ENCODE assay signal across 9 cellular contexts in the genomic region with DNA sequence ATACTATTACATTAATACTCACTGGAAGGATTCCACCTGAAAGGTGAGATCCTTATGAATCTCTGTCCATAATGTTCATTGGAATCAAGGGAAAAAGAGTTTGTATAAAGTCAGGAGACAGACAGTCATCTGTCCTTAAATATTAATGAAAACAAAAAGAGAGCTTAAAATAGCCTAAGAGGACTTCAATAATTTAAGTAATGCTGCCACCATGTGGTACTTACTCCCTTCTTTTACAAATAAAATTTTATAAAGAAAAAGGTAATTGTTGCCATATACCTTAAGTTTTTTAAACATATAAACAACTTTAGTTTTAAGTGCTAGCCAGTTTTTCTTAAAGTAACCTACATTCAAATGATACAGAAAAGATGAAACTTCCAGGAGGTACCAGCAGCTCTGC. TPM values are rescaled to one million over a fixed set of nuclear protein-coding genes. Genes with fewer than 3 reads are reported as not detected.
DNase-seq lines count a peak whose midpoint lies in the region; ATAC-seq and TF ChIP-seq lines count a peak whose summit lies in the region.
"Had no signal": no experiment of that assay in that cellular context is flagged by ENCODE, and none has a peak within 500 bp of the region (broad histone marks: within the 10 kb centered on the region; RNA-seq: fewer than 3 reads in every experiment).

No MANE protein-coding gene starts in this region.

- H3K27me3 ChIP-seq in GM06990 (replicated peaks; ENCODE audit: control insufficient read depth, insufficient read depth, low read length), result no peaks in the 10 kb centered on the region

- H3K4me3 ChIP-seq in GM06990 (replicated peaks; ENCODE audit: low read depth, low read length) (no peak overlapping the region), SK-N-MC (no peak overlapping the region)

- H3K27ac ChIP-seq in SK-N-MC, result no peak overlapping the region

- no peak for ATAC-seq in left colon
- ATAC-seq in GM19035 (IDR thresholded peaks at IDR 0.05; ENCODE audit: unreplicated experiment), result no peak
- no peak for ATAC-seq in esophagus mucosa

- no peak overlapping the region for H3K9ac ChIP-seq in SK-N-MC (ENCODE audit: insufficient read length)

- intact Hi-C loops in left colon (cut with DNase I, micrococcal nuclease), result no loop called here

- no peaks in the 10 kb centered on the region for H3K9me3 ChIP-seq in SK-N-MC (ENCODE audit: low read depth, low read length)

- TF ChIP-seq CTCF in GM06990 (IDR thresholded peaks at IDR 0.05; ENCODE audit: insufficient read depth, low read length, poor library complexity, severe bottlenecking), result peak; percentile 23

- DNase-seq in AG08395 (ENCODE audit: low spot score) (peak; percentile 20), GM06990 (ENCODE audit: extremely low read depth, insufficient read length) (no peak), SK-N-MC (ENCODE audit: low read depth, low spot score) (peak; percentile 51), globus pallidus (ENCODE audit: low spot score) (peak; percentile 21), left colon (no peak)
- no peak for DNase-seq in stimulated activated CD4-positive, alpha-beta T cell treated with anti-CD3 and anti-CD28 coated beads, Interleukin-12 subunit alpha, Interleukin-12 subunit beta, amount 100 ng/mL, for 4 hours
- DNase-seq: stimulated activated CD8-positive, alpha-beta memory T cell treated with anti-CD3 and anti-CD28 coated beads, Interleukin-4, amount 100 ng/mL, for 48 hours had no signal

- H3K36me3 ChIP-seq in GM06990 (ENCODE audit: control insufficient read depth, insufficient read depth, low read length), result peaks cover 2% of the 10 kb centered on the region
- H3K36me3 ChIP-seq in SK-N-MC (ENCODE audit: insufficient read depth, low read length), result peaks cover 51% of the 10 kb centered on the region

RNA-seq across cellular contexts. Expression of gene BLOC1S5, which starts 5.1 kb away (rescaled TPM):
- 10 to 100 TPM; 10.1 to 11.0 TPM for total RNA-seq in left colon
- 6.5 TPM for total RNA-seq in esophagus mucosa

RNA-seq across cellular contexts. Expression of gene EEF1E1, which starts 43.2 kb away (rescaled TPM):
- total RNA-seq in left colon, result 10 to 100 TPM in 1 of 2 donors, 1 to 10 TPM in 1; 6.1 to 14.5 TPM
- 21.4 TPM for total RNA-seq in esophagus mucosa

Comparison
In these comparisons a context has a peak if more than half of its experiments do, and no peak if none do; other contexts are left out.
1. DNase-seq: peak in AG08395 (single experiment), SK-N-MC (single experiment) and globus pallidus (single experiment); none in GM06990 (single experiment), left colon (0 of 2) and stimulated activated CD4-positive, alpha-beta T cell treated with anti-CD3 and anti-CD28 coated beads, Interleukin-12 subunit alpha, Interleukin-12 subunit beta, amount 100 ng/mL, for 4 hours (single experiment).